ENCODE assay signal across 9 cellular contexts in the genomic region with DNA sequence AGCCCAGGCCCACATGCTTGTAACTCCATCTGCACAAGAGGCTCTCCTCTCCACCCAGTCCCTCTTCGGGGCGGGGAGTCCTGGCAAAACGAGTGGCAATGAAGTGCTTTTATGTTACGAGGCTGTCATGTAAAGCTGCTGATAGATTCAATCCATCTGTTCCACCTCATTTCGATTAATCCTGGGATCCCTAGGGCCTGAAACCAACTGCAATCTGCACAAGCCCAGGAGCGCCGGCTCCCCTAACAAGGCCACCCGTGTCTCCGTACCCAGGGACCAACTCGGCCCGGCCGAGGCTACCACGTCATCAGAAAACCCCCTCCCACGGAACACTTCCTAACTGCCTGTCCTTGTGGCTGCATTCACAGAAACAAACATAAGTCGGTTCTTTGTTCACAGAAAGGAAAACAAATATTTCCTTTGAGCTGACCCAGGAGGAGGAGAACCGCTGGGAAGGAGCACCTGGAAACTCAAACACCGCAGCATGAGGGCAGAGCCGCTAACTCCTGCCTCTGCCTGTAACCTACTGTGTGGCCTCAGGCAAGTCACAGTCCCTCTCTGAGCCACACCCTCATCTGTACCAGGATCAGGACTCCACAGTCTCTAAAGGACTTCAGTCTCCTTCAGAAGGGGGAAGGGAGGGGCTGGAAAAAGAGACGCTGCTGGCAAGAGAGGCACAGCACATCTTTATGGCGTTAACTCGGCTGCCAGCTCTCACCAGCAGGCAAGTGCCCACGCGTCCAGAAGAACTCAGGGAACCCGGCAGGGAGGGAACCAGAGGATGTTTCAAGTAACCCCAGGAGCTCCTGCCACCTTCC. TPM values are rescaled to one million over a fixed set of nuclear protein-coding genes. Genes with fewer than 3 reads are reported as not detected.
DNase-seq lines count a peak whose midpoint lies in the region; ATAC-seq, FAIRE-seq and TF ChIP-seq lines count a peak whose summit lies in the region.
"Had no signal": no experiment of that assay in that cellular context is flagged by ENCODE, and none has a peak within 500 bp of the region (broad histone marks: within the 10 kb centered on the region; RNA-seq: fewer than 3 reads in every experiment).

No MANE protein-coding gene starts in this region.

- no peak for TF ChIP-seq CTCF in endothelial cell (IDR thresholded peaks at IDR 0.05; ENCODE audit: unreplicated experiment)

- H3K27me3 Mint-ChIP-seq in endothelial cell (ENCODE audit: unreplicated experiment) = peaks cover 4% of the 10 kb centered on the region

- H3K27ac ChIP-seq in SK-N-MC = peak overlapping the region; percentile 71; the same call in 1 of the 2 replicates

- no peaks in the 10 kb centered on the region for H3K9me3 Mint-ChIP-seq in endothelial cell (ENCODE audit: unreplicated experiment)

- H3K36me3 Mint-ChIP-seq in endothelial cell (ENCODE audit: low read depth, unreplicated experiment) = peaks cover 4% of the 10 kb centered on the region

- DNase-seq in NCI-H2029 treated with DMSO at 0.1 percent for 48 hours (lab: John Stamatoyannopoulos, UW) (peak; percentile 56), NCI-H2029 (lab: John Stamatoyannopoulos, UW) (no peak), SK-N-MC (ENCODE audit: low read depth, low spot score) (no peak), endothelial cell (ENCODE audit: low spot score) (no peak), frontal cortex (ENCODE audit: low spot score in 2 of 2) (no peak), erythroblast (lab: John Stamatoyannopoulos, UW) (no peak), HuH-7.5 (ENCODE audit: low spot score) (no peak)
- DNase-seq in stimulated activated naive CD8-positive, alpha-beta T cell treated with anti-CD3 and anti-CD28 coated beads, Interleukin-15, Interleukin-2, amounts not matched to agents 100 U/mL and 50 U/mL, for 24 hours = peak; percentile 62

- peak overlapping the region; percentile 77 for H3K27ac Mint-ChIP-seq in endothelial cell (ENCODE audit: unreplicated experiment)

- H3K4me3 ChIP-seq in SK-N-MC = peak overlapping the region; percentile 49

- H3K4me3 Mint-ChIP-seq in endothelial cell (ENCODE audit: unreplicated experiment) = no peak overlapping the region

- H3K9me3 ChIP-seq in SK-N-MC (ENCODE audit: low read depth, low read length) = no peaks in the 10 kb centered on the region

- FAIRE-seq in frontal cortex (lab: Jason Lieb, UNC) = no peak
- FAIRE-seq: A204.1 had no signal

- no peak for TF ChIP-seq POLR2A in erythroblast (IDR thresholded peaks at IDR 0.05; ENCODE audit: low read length)

- ATAC-seq in stimulated activated naive CD8-positive, alpha-beta T cell treated with anti-CD3 and anti-CD28 coated beads, Interleukin-15, Interleukin-2, amounts not matched to agents 100 U/mL and 50 U/mL, for 24 hours = no peak

- peak overlapping the region; percentile 51 for H3K9ac ChIP-seq in SK-N-MC (ENCODE audit: insufficient read length)

- H3K4me1 Mint-ChIP-seq in endothelial cell (ENCODE audit: unreplicated experiment) = peaks cover 65% of the 10 kb centered on the region

- no peaks in the 10 kb centered on the region for H3K36me3 ChIP-seq in SK-N-MC (ENCODE audit: insufficient read depth, low read length)

RNA-seq across cellular contexts. Expression of a gene that starts 47.8 kb away (rescaled TPM):
- 48.2 TPM for total RNA-seq in endothelial cell (ENCODE audit: unreplicated experiment)
- 22.4 TPM for total RNA-seq in frontal cortex

Comparison
In these comparisons a context has a peak if more than half of its experiments do, and no peak if none do; other contexts are left out.
1. DNase-seq: peak in NCI-H2029 treated with DMSO at 0.1 percent for 48 hours (single experiment) and stimulated activated naive CD8-positive, alpha-beta T cell treated with anti-CD3 and anti-CD28 coated beads, Interleukin-15, Interleukin-2, amounts not matched to agents 100 U/mL and 50 U/mL, for 24 hours (single experiment); none in NCI-H2029 (single experiment), SK-N-MC (single experiment), endothelial cell (single experiment), frontal cortex (0 of 2), erythroblast (0 of 2) and HuH-7.5 (single experiment).